22 cellular contexts compared by ENCODE assay signal in the genomic region with DNA sequence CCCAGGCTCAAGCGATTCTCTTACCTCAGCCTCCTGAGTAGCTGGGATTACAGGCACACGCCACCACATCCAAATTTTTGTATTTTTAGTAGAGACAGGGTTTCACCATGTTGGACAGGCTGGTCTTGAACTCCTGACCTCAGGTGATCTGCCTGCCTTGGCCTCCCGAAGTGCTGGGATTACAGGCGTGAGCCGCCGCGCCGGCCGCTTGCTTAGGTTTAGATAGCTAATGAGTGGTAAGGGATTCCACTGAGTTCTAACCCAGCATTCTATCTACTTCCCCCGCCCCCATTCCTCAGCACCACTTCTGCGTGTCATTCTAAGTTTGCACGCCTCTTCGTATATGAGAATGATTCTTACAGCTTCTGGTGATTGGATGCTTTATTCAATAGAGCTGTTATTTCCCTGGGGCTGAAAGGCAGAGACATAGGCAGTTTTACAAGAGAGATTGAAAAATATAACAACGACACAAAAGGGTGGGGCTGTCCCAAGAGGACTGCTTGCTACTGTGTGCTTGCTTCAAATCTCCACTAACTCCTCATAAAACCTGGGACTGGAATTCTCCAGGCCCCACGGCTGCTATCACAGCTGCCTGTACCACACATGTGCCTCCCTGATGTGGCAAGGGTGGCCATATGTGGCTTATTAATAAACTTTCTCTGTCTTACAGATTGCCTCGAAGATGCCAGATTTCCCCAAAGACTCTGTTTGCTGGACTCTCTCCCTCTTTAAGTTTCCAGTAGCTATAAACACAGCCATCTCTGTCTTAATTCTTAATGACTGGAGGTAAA. TPM values are rescaled to one million over a fixed set of nuclear protein-coding genes. Genes with fewer than 3 reads are reported as not detected.
"Had no signal": no experiment of that assay in that cellular context is flagged by ENCODE, and none has a peak within 500 bp of the region (broad histone marks: within the 10 kb centered on the region; RNA-seq: fewer than 3 reads in every experiment).

No MANE protein-coding gene starts in this region.

- DNase-seq: activated CD4-positive, alpha-beta T cell treated with anti-CD3 and anti-CD28 coated beads for 48 hours; activated CD4-positive, alpha-beta T cell treated with anti-CD3 and anti-CD28 coated beads, Interleukin-2, amount 50 U/mL, for 4 hours; activated CD4-positive, CD25-positive, alpha-beta regulatory T cell treated with anti-CD3 and anti-CD28 coated beads, Interleukin-2, amount 50 U/mL, for 72 hours; activated CD8-positive, alpha-beta memory T cell treated with anti-CD3 and anti-CD28 coated beads, Interleukin-2, amount 50 U/mL, for 48 hours; activated CD8-positive, alpha-beta T cell treated with anti-CD3 and anti-CD28 coated beads, Interleukin-2, amount 10 ng/mL, durations not matched to agents 7 days and 5 days; activated T-cell treated with anti-CD3 and anti-CD28 coated beads, Interleukin-2, amount 50 U/mL, for 1 hour; aorta; caudate nucleus; NCI-H1048; NCI-H146; NCI-H187 treated with DMSO at 0.1 percent for 48 hours; NCI-H2081 treated with DMSO at 0.1 percent for 48 hours; NCI-H446; OCI-M1; RPMI8226; SJCRH30; SK-N-SH had no signal

- H3K9me3 ChIP-seq: SJCRH30, SK-N-SH had no signal

- H3K4me1 Mint-ChIP-seq: activated naive CD4-positive, alpha-beta T cell treated with anti-CD3 and anti-CD28 coated beads, Interleukin-2, amount 50 U/mL, for 24 hours had no signal

- H3K36me3 Mint-ChIP-seq: activated naive CD4-positive, alpha-beta T cell treated with anti-CD3 and anti-CD28 coated beads, Interleukin-2, amount 50 U/mL, for 24 hours; WTC11 had no signal

- H3K4me3 Mint-ChIP-seq: activated CD8-positive, alpha-beta T cell treated with anti-CD3 and anti-CD28 coated beads, Interleukin-2, amount 10 ng/mL, durations not matched to agents 7 days and 5 days; activated naive CD4-positive, alpha-beta T cell treated with anti-CD3 and anti-CD28 coated beads, Interleukin-2, amount 50 U/mL, for 24 hours; WTC11 had no signal

- H3K27me3 ChIP-seq: breast epithelium, SJCRH30 had no signal

- H3K36me3 ChIP-seq: breast epithelium, SJCRH30 had no signal

- ATAC-seq: activated CD8-positive, alpha-beta T cell treated with anti-CD3 and anti-CD28 coated beads, Interleukin-2, amount 10 ng/mL, durations not matched to agents 7 days and 5 days; Panc1; Right ventricle myocardium inferior; WTC11 had no signal

- H3K4me3 ChIP-seq: breast epithelium, SJCRH30 had no signal

- H3K27ac Mint-ChIP-seq: activated CD8-positive, alpha-beta T cell treated with anti-CD3 and anti-CD28 coated beads, Interleukin-2, amount 10 ng/mL, durations not matched to agents 7 days and 5 days; activated naive CD4-positive, alpha-beta T cell treated with anti-CD3 and anti-CD28 coated beads, Interleukin-2, amount 50 U/mL, for 24 hours; WTC11 had no signal

- H3K4me1 ChIP-seq: breast epithelium had no signal

- H3K27me3 Mint-ChIP-seq: activated naive CD4-positive, alpha-beta T cell treated with anti-CD3 and anti-CD28 coated beads, Interleukin-2, amount 50 U/mL, for 24 hours had no signal

RNA-seq across cellular contexts. Expression of a gene that starts 23.7 kb away (rescaled TPM):
- total RNA-seq: activated CD8-positive, alpha-beta T cell treated with anti-CD3 and anti-CD28 coated beads, Interleukin-2, amount 10 ng/mL, durations not matched to agents 7 days and 5 days; Right ventricle myocardium inferior had no signal
